9 cellular contexts compared by ENCODE assay signal in the genomic region with DNA sequence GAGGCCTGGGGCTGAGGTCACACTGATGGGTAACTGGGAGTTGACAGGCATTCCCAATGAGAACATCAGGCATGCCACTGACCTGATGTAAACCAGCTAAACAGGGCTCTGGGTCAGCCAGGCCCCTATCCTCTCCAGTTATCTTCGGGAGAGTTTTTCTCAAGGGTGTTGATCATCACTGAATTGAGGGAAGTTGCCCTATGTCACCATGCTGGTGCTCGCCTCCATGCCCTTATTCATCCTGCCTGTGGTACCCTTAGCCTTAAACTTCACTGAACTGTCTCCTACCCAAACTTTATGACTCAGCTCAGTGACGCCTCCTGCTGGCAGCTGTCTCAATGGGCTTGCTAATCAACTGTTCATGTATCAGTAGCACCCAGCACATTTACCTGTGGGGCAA.
DNase-seq lines count a peak whose midpoint lies in the region; ATAC-seq and TF ChIP-seq lines count a peak whose summit lies in the region.
"Had no signal": no experiment of that assay in that cellular context is flagged by ENCODE, and none has a peak within 500 bp of the region (broad histone marks: within the 10 kb centered on the region; RNA-seq: fewer than 3 reads in every experiment).

No MANE protein-coding gene starts in this region.

- TF ChIP-seq CTCF in OCI-LY3 (IDR thresholded peaks at IDR 0.05; ENCODE audit: low read depth, low read length) (peak; percentile 64), fibroblast of mammary gland (conservative IDR thresholded peaks at IDR 0.05; ENCODE audit: control insufficient read depth, insufficient read depth, low read depth, low read length) (peak; percentile 26)

- no peak overlapping the region for H3K9ac ChIP-seq in OCI-LY3 (ENCODE audit: low read length)

- no peak for ATAC-seq in HG03108 (IDR thresholded peaks at IDR 0.05; ENCODE audit: unreplicated experiment)

- H3K4me2 ChIP-seq in OCI-LY3 (ENCODE audit: low read length) = no peak overlapping the region

- no peaks in the 10 kb centered on the region for H3K36me3 ChIP-seq in OCI-LY3 (replicated peaks; ENCODE audit: low read depth, low read length)

- no peaks in the 10 kb centered on the region for H3K9me3 ChIP-seq in OCI-LY3 (ENCODE audit: insufficient read depth, low read length)

- H3K4me3 ChIP-seq in OCI-LY3 (ENCODE audit: low read length) (no peak overlapping the region), fibroblast of mammary gland (ENCODE audit: control insufficient read depth, low read depth, low read length) (no peak overlapping the region)

- no peak overlapping the region for H2AFZ ChIP-seq in OCI-LY3 (ENCODE audit: low read depth, low read length)

- no peaks in the 10 kb centered on the region for H4K20me1 ChIP-seq in OCI-LY3 (ENCODE audit: insufficient read depth, low read length)

- peaks cover 21% of the 10 kb centered on the region for H3K27me3 ChIP-seq in OCI-LY3 (ENCODE audit: low read depth, low read length)

- H3K4me1 ChIP-seq in OCI-LY3 (ENCODE audit: low read length) = peaks cover 8% of the 10 kb centered on the region

- peak; percentile 31 for DNase-seq in activated CD4-positive, CD25-positive, alpha-beta regulatory T cell treated with anti-CD3 and anti-CD28 coated beads, Interleukin-2, amount 50 U/mL, for 72 hours
- DNase-seq in activated CD4-positive, CD25-positive, alpha-beta regulatory T cell (lab: John Stamatoyannopoulos, UW) = no peak
- DNase-seq in fibroblast of mammary gland (ENCODE audit: low read depth) (peak; percentile 7), NCI-H2227 (lab: John Stamatoyannopoulos, UW; ENCODE audit: unreplicated experiment) (no peak), HT-29 (ENCODE audit: low spot score) (no peak)
- peak; percentile 19 to 25 for DNase-seq in stimulated activated CD4-positive, alpha-beta T cell treated with anti-CD3 and anti-CD28 coated beads, Interleukin-2, amount 100 ng/mL, for 48 hours
- DNase-seq: NCI-H2029 had no signal

- no peak overlapping the region for H3K27ac ChIP-seq in OCI-LY3 (ENCODE audit: low read length)

- no peaks in the 10 kb centered on the region for H3K79me2 ChIP-seq in OCI-LY3 (ENCODE audit: low read length)

Comparison
In these comparisons a context has a peak if more than half of its experiments do, and no peak if none do; other contexts are left out.
1. DNase-seq: peak in activated CD4-positive, CD25-positive, alpha-beta regulatory T cell treated with anti-CD3 and anti-CD28 coated beads, Interleukin-2, amount 50 U/mL, for 72 hours (single experiment), fibroblast of mammary gland (single experiment) and stimulated activated CD4-positive, alpha-beta T cell treated with anti-CD3 and anti-CD28 coated beads, Interleukin-2, amount 100 ng/mL, for 48 hours (2 of 2); none in activated CD4-positive, CD25-positive, alpha-beta regulatory T cell (0 of 4), NCI-H2227 (single experiment) and HT-29 (single experiment).